ENCODE assay signal across 8 cellular contexts in the genomic region with DNA sequence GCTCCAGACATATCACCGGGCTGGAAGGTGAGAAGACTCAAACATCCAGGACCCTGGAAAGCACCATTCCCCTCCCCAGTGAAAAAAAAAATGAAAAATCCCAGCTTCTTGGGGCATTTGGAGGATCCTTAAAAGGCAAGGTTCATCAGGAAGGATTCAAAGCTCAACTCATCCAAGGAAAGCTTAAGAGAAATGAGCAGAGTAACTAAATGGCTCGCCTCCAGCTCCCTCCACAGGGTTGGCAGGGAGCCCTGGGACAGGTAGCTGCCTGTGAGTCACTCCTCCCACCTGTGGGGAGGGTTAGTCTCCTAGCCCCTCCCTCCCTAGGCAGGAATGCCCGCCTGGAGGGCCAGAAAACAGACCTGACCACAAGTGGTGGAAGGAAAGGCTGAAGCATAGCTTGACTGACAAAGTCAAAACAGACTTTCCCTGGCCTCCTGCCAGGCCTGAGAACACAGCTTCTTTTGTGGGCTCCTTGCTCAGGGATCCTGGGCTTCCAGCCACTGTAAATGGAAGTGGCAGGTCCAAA. TPM values are rescaled to one million over a fixed set of nuclear protein-coding genes. Genes with fewer than 3 reads are reported as not detected.
DNase-seq lines count a peak whose midpoint lies in the region; ATAC-seq lines count a peak whose summit lies in the region.

No MANE protein-coding gene starts in this region.

- peak overlapping the region; percentile 59 for H3K4me3 Mint-ChIP-seq in activated T-helper 17 cell treated with anti-CD3 and anti-CD28 coated beads, Interleukin-2, amount 50 U/mL, for 72 hours

- no peaks in the 10 kb centered on the region for H3K36me3 Mint-ChIP-seq in activated T-helper 17 cell treated with anti-CD3 and anti-CD28 coated beads, Interleukin-2, amount 50 U/mL, for 72 hours (ENCODE audit: low read depth)

- DNase-seq in NCI-H1694 (lab: John Stamatoyannopoulos, UW): peak; percentile 36
- no peak for DNase-seq in NCI-H1694 treated with DMSO at 0.1 percent for 48 hours (lab: John Stamatoyannopoulos, UW)
- peak; percentile 34 for DNase-seq in NCI-H526 treated with DMSO at 0.1 percent for 48 hours (lab: John Stamatoyannopoulos, UW)
- peak in 49 of 51 donors; percentile 13 to 94 (median 72) for DNase-seq in hypothalamus (lab: John Stamatoyannopoulos, UW)
- DNase-seq in stimulated activated CD4-positive, alpha-beta T cell treated with anti-CD3 and anti-CD28 coated beads, Interleukin-12 subunit alpha, Interleukin-12 subunit beta, amount 100 ng/mL, for 24 hours (ENCODE audit: low read depth in 2 of 2): peak; percentile 19 to 63
- DNase-seq in germinal center (ENCODE audit: low spot score): no peak
- no peak for DNase-seq in NCI-H2081 treated with DMSO at 0.1 percent for 48 hours (lab: John Stamatoyannopoulos, UW)

- H3K27me3 Mint-ChIP-seq in activated T-helper 17 cell treated with anti-CD3 and anti-CD28 coated beads, Interleukin-2, amount 50 U/mL, for 72 hours: no peaks in the 10 kb centered on the region

- H3K9me3 Mint-ChIP-seq in activated T-helper 17 cell treated with anti-CD3 and anti-CD28 coated beads, Interleukin-2, amount 50 U/mL, for 72 hours: no peaks in the 10 kb centered on the region

- H3K27ac Mint-ChIP-seq in activated T-helper 17 cell treated with anti-CD3 and anti-CD28 coated beads, Interleukin-2, amount 50 U/mL, for 72 hours: peak overlapping the region; percentile 45

- peak; percentile 72 for ATAC-seq in activated T-helper 17 cell treated with anti-CD3 and anti-CD28 coated beads, Interleukin-2, amount 50 U/mL, for 72 hours (replicated peaks)

- H3K4me1 Mint-ChIP-seq in activated T-helper 17 cell treated with anti-CD3 and anti-CD28 coated beads, Interleukin-2, amount 50 U/mL, for 72 hours: peaks cover 34% of the 10 kb centered on the region

RNA-seq across cellular contexts. Expression of gene LAMB3, which starts 0.7 kb away (rescaled TPM):
- total RNA-seq in activated T-helper 17 cell treated with anti-CD3 and anti-CD28 coated beads, Interleukin-2, amount 50 U/mL, for 72 hours: 10 to 100 TPM in 1 of 2 donors, 1 to 10 TPM in 1; 7.2 to 11.9 TPM

RNA-seq across cellular contexts. Expression of gene G0S2, which starts 22.3 kb away (rescaled TPM):
- total RNA-seq in activated T-helper 17 cell treated with anti-CD3 and anti-CD28 coated beads, Interleukin-2, amount 50 U/mL, for 72 hours: 10 to 100 TPM; 16.1 to 17.1 TPM

RNA-seq across cellular contexts. Expression of gene HSD11B1, which starts 51.7 kb away (rescaled TPM):
- 1 to 10 TPM; 2.4 to 9.7 TPM for total RNA-seq in activated T-helper 17 cell treated with anti-CD3 and anti-CD28 coated beads, Interleukin-2, amount 50 U/mL, for 72 hours

Comparison
In these comparisons a context has a peak if more than half of its experiments do, and no peak if none do; other contexts are left out.
1. DNase-seq: peak in NCI-H1694 (single experiment), NCI-H526 treated with DMSO at 0.1 percent for 48 hours (single experiment), hypothalamus (49 of 51) and stimulated activated CD4-positive, alpha-beta T cell treated with anti-CD3 and anti-CD28 coated beads, Interleukin-12 subunit alpha, Interleukin-12 subunit beta, amount 100 ng/mL, for 24 hours (2 of 2); none in NCI-H1694 treated with DMSO at 0.1 percent for 48 hours (single experiment), germinal center (single experiment) and NCI-H2081 treated with DMSO at 0.1 percent for 48 hours (single experiment).